In the genomic region with DNA sequence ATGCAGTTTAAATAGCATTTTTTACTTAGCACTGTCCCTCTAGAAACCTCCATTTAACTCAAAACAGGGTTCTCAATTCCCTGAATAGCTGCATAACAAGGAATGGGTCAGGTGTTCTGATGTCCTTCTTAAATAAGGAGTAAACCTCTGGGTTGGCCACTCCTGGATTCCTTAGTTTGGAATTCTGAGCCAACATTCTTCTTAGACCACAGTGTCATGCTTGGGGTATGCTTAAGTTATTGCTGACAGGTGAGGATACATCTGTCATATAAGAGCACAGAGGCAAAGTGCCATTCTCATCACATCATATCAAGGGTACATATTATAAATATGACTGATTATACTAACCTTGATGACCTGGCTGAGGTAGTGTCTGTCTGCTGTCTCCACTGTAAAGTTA, we compare ENCODE assay signal across 1 cellular context.
TF ChIP-seq lines count a peak whose summit lies in the region.

No MANE protein-coding gene starts in this region.

TF ChIP-seq in GM23338, 12 proteins besides CTCF, POLR2A, EP300 and RAD21 (continued from another document):
- TF ChIP-seq, protein P1, sequence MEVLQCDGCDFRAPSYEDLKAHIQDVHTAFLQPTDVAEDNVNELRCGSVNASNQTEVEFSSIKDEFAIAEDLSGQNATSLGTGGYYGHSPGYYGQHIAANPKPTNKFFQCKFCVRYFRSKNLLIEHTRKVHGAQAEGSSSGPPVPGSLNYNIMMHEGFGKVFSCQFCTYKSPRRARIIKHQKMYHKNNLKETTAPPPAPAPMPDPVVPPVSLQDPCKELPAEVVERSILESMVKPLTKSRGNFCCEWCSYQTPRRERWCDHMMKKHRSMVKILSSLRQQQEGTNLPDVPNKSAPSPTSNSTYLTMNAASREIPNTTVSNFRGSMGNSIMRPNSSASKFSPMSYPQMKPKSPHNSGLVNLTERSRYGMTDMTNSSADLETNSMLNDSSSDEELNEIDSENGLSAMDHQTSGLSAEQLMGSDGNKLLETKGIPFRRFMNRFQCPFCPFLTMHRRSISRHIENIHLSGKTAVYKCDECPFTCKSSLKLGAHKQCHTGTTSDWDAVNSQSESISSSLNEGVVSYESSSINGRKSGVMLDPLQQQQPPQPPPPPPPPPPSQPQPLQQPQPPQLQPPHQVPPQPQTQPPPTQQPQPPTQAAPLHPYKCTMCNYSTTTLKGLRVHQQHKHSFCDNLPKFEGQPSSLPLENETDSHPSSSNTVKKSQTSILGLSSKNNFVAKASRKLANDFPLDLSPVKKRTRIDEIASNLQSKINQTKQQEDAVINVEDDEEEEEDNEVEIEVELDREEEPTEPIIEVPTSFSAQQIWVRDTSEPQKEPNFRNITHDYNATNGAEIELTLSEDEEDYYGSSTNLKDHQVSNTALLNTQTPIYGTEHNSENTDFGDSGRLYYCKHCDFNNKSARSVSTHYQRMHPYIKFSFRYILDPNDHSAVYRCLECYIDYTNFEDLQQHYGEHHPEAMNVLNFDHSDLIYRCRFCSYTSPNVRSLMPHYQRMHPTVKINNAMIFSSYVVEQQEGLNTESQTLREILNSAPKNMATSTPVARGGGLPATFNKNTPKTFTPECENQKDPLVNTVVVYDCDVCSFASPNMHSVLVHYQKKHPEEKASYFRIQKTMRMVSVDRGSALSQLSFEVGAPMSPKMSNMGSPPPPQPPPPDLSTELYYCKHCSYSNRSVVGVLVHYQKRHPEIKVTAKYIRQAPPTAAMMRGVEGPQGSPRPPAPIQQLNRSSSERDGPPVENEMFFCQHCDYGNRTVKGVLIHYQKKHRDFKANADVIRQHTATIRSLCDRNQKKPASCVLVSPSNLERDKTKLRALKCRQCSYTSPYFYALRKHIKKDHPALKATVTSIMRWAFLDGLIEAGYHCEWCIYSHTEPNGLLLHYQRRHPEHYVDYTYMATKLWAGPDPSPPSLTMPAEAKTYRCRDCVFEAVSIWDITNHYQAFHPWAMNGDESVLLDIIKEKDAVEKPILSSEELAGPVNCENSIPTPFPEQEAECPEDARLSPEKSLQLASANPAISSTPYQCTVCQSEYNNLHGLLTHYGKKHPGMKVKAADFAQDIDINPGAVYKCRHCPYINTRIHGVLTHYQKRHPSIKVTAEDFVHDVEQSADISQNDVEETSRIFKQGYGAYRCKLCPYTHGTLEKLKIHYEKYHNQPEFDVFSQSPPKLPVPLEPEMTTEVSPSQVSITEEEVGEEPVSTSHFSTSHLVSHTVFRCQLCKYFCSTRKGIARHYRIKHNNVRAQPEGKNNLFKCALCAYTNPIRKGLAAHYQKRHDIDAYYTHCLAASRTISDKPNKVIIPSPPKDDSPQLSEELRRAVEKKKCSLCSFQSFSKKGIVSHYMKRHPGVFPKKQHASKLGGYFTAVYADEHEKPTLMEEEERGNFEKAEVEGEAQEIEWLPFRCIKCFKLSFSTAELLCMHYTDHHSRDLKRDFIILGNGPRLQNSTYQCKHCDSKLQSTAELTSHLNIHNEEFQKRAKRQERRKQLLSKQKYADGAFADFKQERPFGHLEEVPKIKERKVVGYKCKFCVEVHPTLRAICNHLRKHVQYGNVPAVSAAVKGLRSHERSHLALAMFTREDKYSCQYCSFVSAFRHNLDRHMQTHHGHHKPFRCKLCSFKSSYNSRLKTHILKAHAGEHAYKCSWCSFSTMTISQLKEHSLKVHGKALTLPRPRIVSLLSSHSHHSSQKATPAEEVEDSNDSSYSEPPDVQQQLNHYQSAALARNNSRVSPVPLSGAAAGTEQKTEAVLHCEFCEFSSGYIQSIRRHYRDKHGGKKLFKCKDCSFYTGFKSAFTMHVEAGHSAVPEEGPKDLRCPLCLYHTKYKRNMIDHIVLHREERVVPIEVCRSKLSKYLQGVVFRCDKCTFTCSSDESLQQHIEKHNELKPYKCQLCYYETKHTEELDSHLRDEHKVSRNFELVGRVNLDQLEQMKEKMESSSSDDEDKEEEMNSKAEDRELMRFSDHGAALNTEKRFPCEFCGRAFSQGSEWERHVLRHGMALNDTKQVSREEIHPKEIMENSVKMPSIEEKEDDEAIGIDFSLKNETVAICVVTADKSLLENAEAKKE (CRISPR knock-in tag; IDR thresholded peaks at IDR 0.05), result no peak
- TF ChIP-seq ZNF114 (CRISPR knock-in tag; IDR thresholded peaks at IDR 0.05), result no peak
- no peak for TF ChIP-seq JUNB (IDR thresholded peaks at IDR 0.05; ENCODE audit: unreplicated experiment)
- TF ChIP-seq, protein P2, sequence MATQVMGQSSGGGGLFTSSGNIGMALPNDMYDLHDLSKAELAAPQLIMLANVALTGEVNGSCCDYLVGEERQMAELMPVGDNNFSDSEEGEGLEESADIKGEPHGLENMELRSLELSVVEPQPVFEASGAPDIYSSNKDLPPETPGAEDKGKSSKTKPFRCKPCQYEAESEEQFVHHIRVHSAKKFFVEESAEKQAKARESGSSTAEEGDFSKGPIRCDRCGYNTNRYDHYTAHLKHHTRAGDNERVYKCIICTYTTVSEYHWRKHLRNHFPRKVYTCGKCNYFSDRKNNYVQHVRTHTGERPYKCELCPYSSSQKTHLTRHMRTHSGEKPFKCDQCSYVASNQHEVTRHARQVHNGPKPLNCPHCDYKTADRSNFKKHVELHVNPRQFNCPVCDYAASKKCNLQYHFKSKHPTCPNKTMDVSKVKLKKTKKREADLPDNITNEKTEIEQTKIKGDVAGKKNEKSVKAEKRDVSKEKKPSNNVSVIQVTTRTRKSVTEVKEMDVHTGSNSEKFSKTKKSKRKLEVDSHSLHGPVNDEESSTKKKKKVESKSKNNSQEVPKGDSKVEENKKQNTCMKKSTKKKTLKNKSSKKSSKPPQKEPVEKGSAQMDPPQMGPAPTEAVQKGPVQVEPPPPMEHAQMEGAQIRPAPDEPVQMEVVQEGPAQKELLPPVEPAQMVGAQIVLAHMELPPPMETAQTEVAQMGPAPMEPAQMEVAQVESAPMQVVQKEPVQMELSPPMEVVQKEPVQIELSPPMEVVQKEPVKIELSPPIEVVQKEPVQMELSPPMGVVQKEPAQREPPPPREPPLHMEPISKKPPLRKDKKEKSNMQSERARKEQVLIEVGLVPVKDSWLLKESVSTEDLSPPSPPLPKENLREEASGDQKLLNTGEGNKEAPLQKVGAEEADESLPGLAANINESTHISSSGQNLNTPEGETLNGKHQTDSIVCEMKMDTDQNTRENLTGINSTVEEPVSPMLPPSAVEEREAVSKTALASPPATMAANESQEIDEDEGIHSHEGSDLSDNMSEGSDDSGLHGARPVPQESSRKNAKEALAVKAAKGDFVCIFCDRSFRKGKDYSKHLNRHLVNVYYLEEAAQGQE (IDR thresholded peaks at IDR 0.05; ENCODE audit: unreplicated experiment), result no peak
- TF ChIP-seq POLR2AphosphoS5 (IDR thresholded peaks at IDR 0.05; ENCODE audit: low read depth), result no peak
- TF ChIP-seq NANOG (IDR thresholded peaks at IDR 0.05; ENCODE audit: borderline replicate concordance), result no peak
- no peak for TF ChIP-seq EZH2phosphoT487 (IDR thresholded peaks at IDR 0.05; ENCODE audit: unreplicated experiment)
TF ChIP-seq in GM23338: peak in this region for 0.
